ENCODE assay signal across 1 cellular context in the genomic region with DNA sequence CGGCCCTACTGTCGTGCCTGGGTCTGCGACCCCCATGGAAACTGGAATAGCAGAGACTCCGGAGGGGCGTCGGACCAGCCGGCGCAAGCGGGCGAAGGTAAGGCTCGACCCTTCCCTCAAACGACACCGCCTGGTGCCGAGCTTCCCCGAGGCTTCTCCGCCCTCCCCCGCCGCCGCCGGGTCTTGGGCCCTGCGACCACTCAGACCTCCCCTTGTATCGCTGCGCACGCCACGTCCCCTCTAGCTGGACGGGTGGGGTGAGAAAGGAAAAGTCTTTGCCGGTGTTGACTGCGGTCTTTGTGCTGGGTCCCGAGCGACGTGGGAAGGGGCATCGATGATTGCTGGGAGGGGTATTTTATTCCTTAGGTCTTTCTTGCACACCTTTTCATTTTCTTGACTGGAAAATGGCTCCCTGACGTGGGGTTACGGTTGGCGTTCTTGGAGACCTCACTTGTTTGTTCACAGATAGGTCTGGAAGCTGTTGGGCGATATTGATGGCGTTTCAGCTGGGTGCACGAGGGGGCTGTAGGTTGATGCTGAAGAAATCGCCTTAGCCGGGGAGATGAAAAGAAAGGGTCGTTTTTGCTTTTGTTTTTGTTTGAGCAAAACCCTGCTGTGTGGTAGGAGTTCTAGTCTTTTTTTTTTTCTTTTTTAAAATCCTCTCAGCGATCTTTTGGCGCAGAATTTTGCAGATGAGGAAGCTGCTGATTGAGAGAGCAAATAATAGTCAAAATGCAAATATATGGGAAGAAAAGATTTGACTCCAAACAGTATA.
TF ChIP-seq lines count a peak whose summit lies in the region.

No MANE protein-coding gene starts in this region.

TF ChIP-seq in HEK293, 187 proteins besides CTCF, POLR2A, EP300 and RAD21 (continued from another document):
- TF ChIP-seq, protein P1, sequence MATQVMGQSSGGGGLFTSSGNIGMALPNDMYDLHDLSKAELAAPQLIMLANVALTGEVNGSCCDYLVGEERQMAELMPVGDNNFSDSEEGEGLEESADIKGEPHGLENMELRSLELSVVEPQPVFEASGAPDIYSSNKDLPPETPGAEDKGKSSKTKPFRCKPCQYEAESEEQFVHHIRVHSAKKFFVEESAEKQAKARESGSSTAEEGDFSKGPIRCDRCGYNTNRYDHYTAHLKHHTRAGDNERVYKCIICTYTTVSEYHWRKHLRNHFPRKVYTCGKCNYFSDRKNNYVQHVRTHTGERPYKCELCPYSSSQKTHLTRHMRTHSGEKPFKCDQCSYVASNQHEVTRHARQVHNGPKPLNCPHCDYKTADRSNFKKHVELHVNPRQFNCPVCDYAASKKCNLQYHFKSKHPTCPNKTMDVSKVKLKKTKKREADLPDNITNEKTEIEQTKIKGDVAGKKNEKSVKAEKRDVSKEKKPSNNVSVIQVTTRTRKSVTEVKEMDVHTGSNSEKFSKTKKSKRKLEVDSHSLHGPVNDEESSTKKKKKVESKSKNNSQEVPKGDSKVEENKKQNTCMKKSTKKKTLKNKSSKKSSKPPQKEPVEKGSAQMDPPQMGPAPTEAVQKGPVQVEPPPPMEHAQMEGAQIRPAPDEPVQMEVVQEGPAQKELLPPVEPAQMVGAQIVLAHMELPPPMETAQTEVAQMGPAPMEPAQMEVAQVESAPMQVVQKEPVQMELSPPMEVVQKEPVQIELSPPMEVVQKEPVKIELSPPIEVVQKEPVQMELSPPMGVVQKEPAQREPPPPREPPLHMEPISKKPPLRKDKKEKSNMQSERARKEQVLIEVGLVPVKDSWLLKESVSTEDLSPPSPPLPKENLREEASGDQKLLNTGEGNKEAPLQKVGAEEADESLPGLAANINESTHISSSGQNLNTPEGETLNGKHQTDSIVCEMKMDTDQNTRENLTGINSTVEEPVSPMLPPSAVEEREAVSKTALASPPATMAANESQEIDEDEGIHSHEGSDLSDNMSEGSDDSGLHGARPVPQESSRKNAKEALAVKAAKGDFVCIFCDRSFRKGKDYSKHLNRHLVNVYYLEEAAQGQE (tag by site-specific recombination; IDR thresholded peaks at IDR 0.05), result no peak
- TF ChIP-seq ZNF174 (tag by site-specific recombination; IDR thresholded peaks at IDR 0.05) (no peak), ZNF404 (tag by site-specific recombination; IDR thresholded peaks at IDR 0.05) (no peak), ZNF707 (tag by site-specific recombination; IDR thresholded peaks at IDR 0.05) (no peak), ZNF624 (tag by site-specific recombination; IDR thresholded peaks at IDR 0.05) (no peak), ZNF223 (tag by site-specific recombination; IDR thresholded peaks at IDR 0.05) (no peak), ZNF354C (tag by site-specific recombination; IDR thresholded peaks at IDR 0.05; ENCODE audit: borderline replicate concordance, low read depth) (no peak), SP3 (tag by site-specific recombination; IDR thresholded peaks at IDR 0.05) (no peak), KLF9 (tag by site-specific recombination; IDR thresholded peaks at IDR 0.05; ENCODE audit: low read depth) (peak; percentile 10; the same call in 1 of the 2 replicates), ZNF623 (tag by site-specific recombination; IDR thresholded peaks at IDR 0.05) (no peak), GLIS2 (tag by site-specific recombination; IDR thresholded peaks at IDR 0.05) (peak; percentile 75), KLF1 (tag by site-specific recombination; IDR thresholded peaks at IDR 0.05) (no peak)
- TF ChIP-seq, protein P2, sequence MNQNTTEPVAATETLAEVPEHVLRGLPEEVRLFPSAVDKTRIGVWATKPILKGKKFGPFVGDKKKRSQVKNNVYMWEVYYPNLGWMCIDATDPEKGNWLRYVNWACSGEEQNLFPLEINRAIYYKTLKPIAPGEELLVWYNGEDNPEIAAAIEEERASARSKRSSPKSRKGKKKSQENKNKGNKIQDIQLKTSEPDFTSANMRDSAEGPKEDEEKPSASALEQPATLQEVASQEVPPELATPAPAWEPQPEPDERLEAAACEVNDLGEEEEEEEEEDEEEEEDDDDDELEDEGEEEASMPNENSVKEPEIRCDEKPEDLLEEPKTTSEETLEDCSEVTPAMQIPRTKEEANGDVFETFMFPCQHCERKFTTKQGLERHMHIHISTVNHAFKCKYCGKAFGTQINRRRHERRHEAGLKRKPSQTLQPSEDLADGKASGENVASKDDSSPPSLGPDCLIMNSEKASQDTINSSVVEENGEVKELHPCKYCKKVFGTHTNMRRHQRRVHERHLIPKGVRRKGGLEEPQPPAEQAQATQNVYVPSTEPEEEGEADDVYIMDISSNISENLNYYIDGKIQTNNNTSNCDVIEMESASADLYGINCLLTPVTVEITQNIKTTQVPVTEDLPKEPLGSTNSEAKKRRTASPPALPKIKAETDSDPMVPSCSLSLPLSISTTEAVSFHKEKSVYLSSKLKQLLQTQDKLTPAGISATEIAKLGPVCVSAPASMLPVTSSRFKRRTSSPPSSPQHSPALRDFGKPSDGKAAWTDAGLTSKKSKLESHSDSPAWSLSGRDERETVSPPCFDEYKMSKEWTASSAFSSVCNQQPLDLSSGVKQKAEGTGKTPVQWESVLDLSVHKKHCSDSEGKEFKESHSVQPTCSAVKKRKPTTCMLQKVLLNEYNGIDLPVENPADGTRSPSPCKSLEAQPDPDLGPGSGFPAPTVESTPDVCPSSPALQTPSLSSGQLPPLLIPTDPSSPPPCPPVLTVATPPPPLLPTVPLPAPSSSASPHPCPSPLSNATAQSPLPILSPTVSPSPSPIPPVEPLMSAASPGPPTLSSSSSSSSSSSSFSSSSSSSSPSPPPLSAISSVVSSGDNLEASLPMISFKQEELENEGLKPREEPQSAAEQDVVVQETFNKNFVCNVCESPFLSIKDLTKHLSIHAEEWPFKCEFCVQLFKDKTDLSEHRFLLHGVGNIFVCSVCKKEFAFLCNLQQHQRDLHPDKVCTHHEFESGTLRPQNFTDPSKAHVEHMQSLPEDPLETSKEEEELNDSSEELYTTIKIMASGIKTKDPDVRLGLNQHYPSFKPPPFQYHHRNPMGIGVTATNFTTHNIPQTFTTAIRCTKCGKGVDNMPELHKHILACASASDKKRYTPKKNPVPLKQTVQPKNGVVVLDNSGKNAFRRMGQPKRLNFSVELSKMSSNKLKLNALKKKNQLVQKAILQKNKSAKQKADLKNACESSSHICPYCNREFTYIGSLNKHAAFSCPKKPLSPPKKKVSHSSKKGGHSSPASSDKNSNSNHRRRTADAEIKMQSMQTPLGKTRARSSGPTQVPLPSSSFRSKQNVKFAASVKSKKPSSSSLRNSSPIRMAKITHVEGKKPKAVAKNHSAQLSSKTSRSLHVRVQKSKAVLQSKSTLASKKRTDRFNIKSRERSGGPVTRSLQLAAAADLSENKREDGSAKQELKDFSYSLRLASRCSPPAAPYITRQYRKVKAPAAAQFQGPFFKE (tag by site-specific recombination; IDR thresholded peaks at IDR 0.05; ENCODE audit: borderline replicate concordance), result no peak
- TF ChIP-seq, protein P3, sequence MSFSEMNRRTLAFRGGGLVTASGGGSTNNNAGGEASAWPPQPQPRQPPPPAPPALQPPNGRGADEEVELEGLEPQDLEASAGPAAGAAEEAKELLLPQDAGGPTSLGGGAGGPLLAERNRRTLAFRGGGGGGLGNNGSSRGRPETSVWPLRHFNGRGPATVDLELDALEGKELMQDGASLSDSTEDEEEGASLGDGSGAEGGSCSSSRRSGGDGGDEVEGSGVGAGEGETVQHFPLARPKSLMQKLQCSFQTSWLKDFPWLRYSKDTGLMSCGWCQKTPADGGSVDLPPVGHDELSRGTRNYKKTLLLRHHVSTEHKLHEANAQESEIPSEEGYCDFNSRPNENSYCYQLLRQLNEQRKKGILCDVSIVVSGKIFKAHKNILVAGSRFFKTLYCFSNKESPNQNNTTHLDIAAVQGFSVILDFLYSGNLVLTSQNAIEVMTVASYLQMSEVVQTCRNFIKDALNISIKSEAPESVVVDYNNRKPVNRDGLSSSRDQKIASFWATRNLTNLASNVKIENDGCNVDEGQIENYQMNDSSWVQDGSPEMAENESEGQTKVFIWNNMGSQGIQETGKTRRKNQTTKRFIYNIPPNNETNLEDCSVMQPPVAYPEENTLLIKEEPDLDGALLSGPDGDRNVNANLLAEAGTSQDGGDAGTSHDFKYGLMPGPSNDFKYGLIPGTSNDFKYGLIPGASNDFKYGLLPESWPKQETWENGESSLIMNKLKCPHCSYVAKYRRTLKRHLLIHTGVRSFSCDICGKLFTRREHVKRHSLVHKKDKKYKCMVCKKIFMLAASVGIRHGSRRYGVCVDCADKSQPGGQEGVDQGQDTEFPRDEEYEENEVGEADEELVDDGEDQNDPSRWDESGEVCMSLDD (tag by site-specific recombination; IDR thresholded peaks at IDR 0.05), result 0 out of 2 replicates have a peak, but pooled peaks have one; percentile 25
- TF ChIP-seq, protein P4, sequence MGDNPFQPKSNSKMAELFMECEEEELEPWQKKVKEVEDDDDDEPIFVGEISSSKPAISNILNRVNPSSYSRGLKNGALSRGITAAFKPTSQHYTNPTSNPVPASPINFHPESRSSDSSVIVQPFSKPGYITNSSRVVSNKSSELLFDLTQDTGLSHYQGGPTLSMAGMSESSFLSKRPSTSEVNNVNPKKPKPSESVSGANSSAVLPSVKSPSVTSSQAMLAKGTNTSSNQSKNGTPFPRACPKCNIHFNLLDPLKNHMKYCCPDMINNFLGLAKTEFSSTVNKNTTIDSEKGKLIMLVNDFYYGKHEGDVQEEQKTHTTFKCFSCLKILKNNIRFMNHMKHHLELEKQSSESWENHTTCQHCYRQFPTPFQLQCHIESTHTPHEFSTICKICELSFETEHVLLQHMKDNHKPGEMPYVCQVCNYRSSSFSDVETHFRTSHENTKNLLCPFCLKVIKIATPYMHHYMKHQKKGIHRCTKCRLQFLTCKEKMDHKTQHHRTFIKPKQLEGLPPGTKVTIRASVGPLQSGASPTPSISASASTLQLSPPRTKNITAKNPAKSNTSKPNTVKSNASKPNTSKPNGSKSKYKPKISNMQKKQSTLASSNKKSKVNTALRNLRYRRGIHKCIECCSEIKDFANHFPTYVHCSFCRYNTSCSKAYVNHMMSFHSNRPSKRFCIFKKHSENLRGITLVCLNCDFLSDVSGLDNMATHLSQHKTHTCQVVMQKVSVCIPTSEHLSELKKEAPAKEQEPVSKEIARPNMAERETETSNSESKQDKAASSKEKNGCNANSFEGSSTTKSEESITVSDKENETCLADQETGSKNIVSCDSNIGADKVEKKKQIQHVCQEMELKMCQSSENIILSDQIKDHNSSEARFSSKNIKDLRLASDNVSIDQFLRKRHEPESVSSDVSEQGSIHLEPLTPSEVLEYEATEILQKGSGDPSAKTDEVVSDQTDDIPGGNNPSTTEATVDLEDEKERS (tag by site-specific recombination; IDR thresholded peaks at IDR 0.05), result no peak
- TF ChIP-seq, protein P5, sequence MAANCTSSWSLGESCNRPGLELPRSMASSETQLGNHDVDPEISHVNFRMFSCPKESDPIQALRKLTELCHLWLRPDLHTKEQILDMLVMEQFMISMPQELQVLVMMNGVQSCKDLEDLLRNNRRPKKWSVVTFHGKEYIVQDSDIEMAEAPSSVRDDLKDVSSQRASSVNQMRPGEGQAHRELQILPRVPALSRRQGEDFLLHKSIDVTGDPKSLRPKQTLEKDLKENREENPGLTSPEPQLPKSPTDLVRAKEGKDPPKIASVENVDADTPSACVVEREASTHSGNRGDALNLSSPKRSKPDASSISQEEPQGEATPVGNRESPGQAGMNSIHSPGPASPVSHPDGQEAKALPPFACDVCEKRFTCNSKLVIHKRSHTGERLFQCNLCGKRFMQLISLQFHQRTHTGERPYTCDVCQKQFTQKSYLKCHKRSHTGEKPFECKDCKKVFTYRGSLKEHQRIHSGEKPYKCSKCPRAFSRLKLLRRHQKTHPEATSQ (tag by site-specific recombination; IDR thresholded peaks at IDR 0.05), result no peak
- TF ChIP-seq, protein P6, sequence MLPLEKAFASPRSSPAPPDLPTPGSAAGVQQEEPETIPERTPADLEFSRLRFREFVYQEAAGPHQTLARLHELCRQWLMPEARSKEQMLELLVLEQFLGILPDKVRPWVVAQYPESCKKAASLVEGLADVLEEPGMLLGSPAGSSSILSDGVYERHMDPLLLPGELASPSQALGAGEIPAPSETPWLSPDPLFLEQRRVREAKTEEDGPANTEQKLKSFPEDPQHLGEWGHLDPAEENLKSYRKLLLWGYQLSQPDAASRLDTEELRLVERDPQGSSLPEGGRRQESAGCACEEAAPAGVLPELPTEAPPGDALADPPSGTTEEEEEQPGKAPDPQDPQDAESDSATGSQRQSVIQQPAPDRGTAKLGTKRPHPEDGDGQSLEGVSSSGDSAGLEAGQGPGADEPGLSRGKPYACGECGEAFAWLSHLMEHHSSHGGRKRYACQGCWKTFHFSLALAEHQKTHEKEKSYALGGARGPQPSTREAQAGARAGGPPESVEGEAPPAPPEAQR (tag by site-specific recombination; IDR thresholded peaks at IDR 0.05), result no peak
